18 cellular contexts compared by ENCODE assay signal in genomic region chr2:71224457-71224856, GRCh38. TPM values are rescaled to one million over a fixed set of nuclear protein-coding genes. Genes with fewer than 3 reads are reported as not detected.
DNase-seq lines count a peak whose midpoint lies in the region; ATAC-seq and TF ChIP-seq lines count a peak whose summit lies in the region.
"Had no signal": no experiment of that assay in that cellular context is flagged by ENCODE, and none has a peak within 500 bp of the region (broad histone marks: within the 10 kb centered on the region; RNA-seq: fewer than 3 reads in every experiment).

No MANE protein-coding gene starts in this region.

- H3K27me3 Mint-ChIP-seq in brain, result peaks cover 6% of the 10 kb centered on the region
- H3K27me3 Mint-ChIP-seq: central memory CD8-positive, alpha-beta T cell had no signal

- no peaks in the 10 kb centered on the region for H3K9me3 ChIP-seq in Loucy (ENCODE audit: insufficient read depth, low read depth, low read length)
- H3K9me3 ChIP-seq: gastroesophageal sphincter, upper lobe of right lung had no signal

- peak overlapping the region; percentile 15 for H3K4me2 ChIP-seq in Loucy (ENCODE audit: low read depth, low read length, poor library complexity, severe bottlenecking)
- H3K4me2 ChIP-seq: GM23338 had no signal

- no peaks in the 10 kb centered on the region for H3F3A ChIP-seq in Loucy (ENCODE audit: low read depth)

- ATAC-seq in HG02798 (IDR thresholded peaks at IDR 0.05; ENCODE audit: poor library complexity, unreplicated experiment) (no peak), HG03280 (IDR thresholded peaks at IDR 0.05; ENCODE audit: unreplicated experiment) (no peak)
- ATAC-seq: activated naive CD8-positive, alpha-beta T cell treated with anti-CD3 and anti-CD28 coated beads, Interleukin-2, amount 50 U/mL, for 24 hours; activated T-cell treated with anti-CD3 and anti-CD28 coated beads, Interleukin-2, amount 50 U/mL, for 4 hours; gastroesophageal sphincter; upper lobe of right lung had no signal

- no peaks in the 10 kb centered on the region for H3K27me3 ChIP-seq in Loucy (ENCODE audit: insufficient read depth, low read length, poor library complexity, severe bottlenecking)
- H3K27me3 ChIP-seq: gastroesophageal sphincter, upper lobe of right lung had no signal

- no peaks in the 10 kb centered on the region for H4K20me1 ChIP-seq in Loucy (ENCODE audit: insufficient read depth, low read length, poor library complexity, severe bottlenecking)

- peak overlapping the region in 1 of 5 experiments; percentile 43 for H3K27ac Mint-ChIP-seq in brain
- H3K27ac Mint-ChIP-seq: activated CD4-positive, alpha-beta T cell treated with anti-CD3 and anti-CD28 coated beads, Interleukin-2, amount 10 ng/mL, durations not matched to agents 24 days and 14 days; activated naive CD8-positive, alpha-beta T cell treated with anti-CD3 and anti-CD28 coated beads, Interleukin-2, amount 50 U/mL, for 24 hours; GM23338; mesothelial cell of epicardium; naive B cell had no signal

- peak overlapping the region; percentile 13 for H3K4me3 ChIP-seq in Loucy (ENCODE audit: low read length, poor library complexity, severe bottlenecking)
- H3K4me3 ChIP-seq: gastroesophageal sphincter, GM23338, upper lobe of right lung had no signal

- no peak overlapping the region for H3K9ac ChIP-seq in Loucy (ENCODE audit: low read depth, low read length, poor library complexity, severe bottlenecking)

- H3K36me3 Mint-ChIP-seq in brain, result no peaks in the 10 kb centered on the region
- H3K36me3 Mint-ChIP-seq: mesothelial cell of epicardium had no signal

- H3K9me2 ChIP-seq in Loucy (replicated peaks; ENCODE audit: low read depth, low read length), result no peaks in the 10 kb centered on the region

- H3K36me3 ChIP-seq in Loucy (ENCODE audit: insufficient read depth, low read length), result no peaks in the 10 kb centered on the region
- H3K36me3 ChIP-seq: upper lobe of right lung had no signal

- H3K4me3 Mint-ChIP-seq in brain, result peak overlapping the region; percentile 64 to 98 (median 96)
- H3K4me3 Mint-ChIP-seq: activated CD4-positive, alpha-beta T cell treated with anti-CD3 and anti-CD28 coated beads, Interleukin-2, amount 10 ng/mL, durations not matched to agents 24 days and 14 days; activated naive CD8-positive, alpha-beta T cell treated with anti-CD3 and anti-CD28 coated beads, Interleukin-2, amount 50 U/mL, for 24 hours; activated T-cell treated with anti-CD3 and anti-CD28 coated beads, Interleukin-2, amount 50 U/mL, for 4 hours; central memory CD8-positive, alpha-beta T cell; GM23338; mesothelial cell of epicardium had no signal

- TF ChIP-seq CTCF in Loucy (conservative IDR thresholded peaks at IDR 0.05; ENCODE audit: low read length) (no peak), brain (conservative IDR thresholded peaks at IDR 0.05) (no peak)

- H3K9me3 Mint-ChIP-seq in brain, result peaks cover 0 to 7% (median 4%) of the 10 kb centered on the region in 5 experiments
- H3K9me3 Mint-ChIP-seq: activated CD4-positive, alpha-beta T cell treated with anti-CD3 and anti-CD28 coated beads, Interleukin-2, amount 10 ng/mL, durations not matched to agents 24 days and 14 days; activated naive CD8-positive, alpha-beta T cell treated with anti-CD3 and anti-CD28 coated beads, Interleukin-2, amount 50 U/mL, for 24 hours; activated T-cell treated with anti-CD3 and anti-CD28 coated beads, Interleukin-2, amount 50 U/mL, for 4 hours; central memory CD8-positive, alpha-beta T cell; mesothelial cell of epicardium had no signal

- peaks cover 21% of the 10 kb centered on the region for H3K4me1 ChIP-seq in Loucy (ENCODE audit: insufficient read depth, low read length, poor library complexity, severe bottlenecking)

- DNase-seq in DMS53 (lab: John Stamatoyannopoulos, UW) (peak; percentile 79), pons (ENCODE audit: low spot score) (peak; percentile 37)
- DNase-seq in activated effector memory CD4-positive, alpha-beta T cell treated with Interleukin-2 at 50 U/mL for 16 hours, result no peak
- DNase-seq: activated CD4-positive, alpha-beta T cell treated with anti-CD3 and anti-CD28 coated beads, Interleukin-2, amount 10 ng/mL, durations not matched to agents 24 days and 14 days; activated T-cell treated with anti-CD3 and anti-CD28 coated beads, Interleukin-2, amount 50 U/mL, for 4 hours; stimulated activated CD4-positive, alpha-beta T cell treated with anti-CD3 and anti-CD28 coated beads, Interleukin-2, amount 100 ng/mL, for 24 hours; T-helper 2 cell; upper lobe of right lung had no signal

- H3K79me2 ChIP-seq in Loucy (ENCODE audit: insufficient read depth, low read length), result no peaks in the 10 kb centered on the region

- H2AFZ ChIP-seq in Loucy (ENCODE audit: low read length), result no peak overlapping the region
- H2AFZ ChIP-seq: GM23338 had no signal

- H3K4me1 Mint-ChIP-seq in brain, result peaks cover 24% of the 10 kb centered on the region

RNA-seq across cellular contexts. Expression of gene PAIP2B, which starts 2.4 kb away (rescaled TPM):
- 19.4 TPM for polyA plus RNA-seq in brain (ENCODE audit: insufficient read depth, low read depth, low replicate concordance)
